Comparison of ENCODE assay signal across 8 cellular contexts in genomic region chr19:40798997-40799557, GRCh38. TPM values are rescaled to one million over a fixed set of nuclear protein-coding genes. Genes with fewer than 3 reads are reported as not detected.
DNase-seq lines count a peak whose midpoint lies in the region; ATAC-seq and TF ChIP-seq lines count a peak whose summit lies in the region.

TSS of gene EGLN2 (plus strand) at chr19:40799191. CDS start at chr19:40800573, 1,382 bp downstream.

- intact Hi-C loops in T-helper 1 cell treated with Interleukin-12 subunit alpha and Interleukin-12 subunit beta and Interleukin-4 antibody, amounts not matched to agents 30 ng/mL and 1 ng/mL, for 36 hours (cut with micrococcal nuclease): loop anchor here (1.0 to 5.0 kb wide), 16 partner anchors 7 to 553 kb away; partner anchors contain the start of genes ACTMAP, BLVRB, C19orf47 and NUMBL
- intact Hi-C loops in Right ventricle myocardium superior (cut with DNase I) (loop anchor here (1.0 kb wide), 1 partner anchor 21 kb away; the partner anchor contains the start of gene RAB4B), prostate gland (cut with DNase I) (no loop called here)

- TF ChIP-seq POLR2A in prostate gland (IDR thresholded peaks at IDR 0.05): peak; percentile 52

- peak; percentile 70 for ATAC-seq in HG03039 (IDR thresholded peaks at IDR 0.05; ENCODE audit: unreplicated experiment)
- ATAC-seq in Right ventricle myocardium superior (ENCODE audit: poor library complexity): peak; percentile 1

- CTCF ChIA-PET in GM10248 (lab: Yijun Ruan, JAX): interaction anchor here (0.7 to 3.2 kb wide), 9 partner anchors 8 to 136 kb away, joined by 3 to 23 read pairs (median 4); partner anchors contain the start of gene RAB4B

- peaks cover 0 to 6% of the 10 kb centered on the region in 2 donors for H3K36me3 ChIP-seq in prostate gland

- peak within 1 kb of the TSS; percentile 87 for H3K4me3 ChIP-seq in WI38 (ENCODE audit: low read depth, low read length)
- H3K4me3 ChIP-seq in prostate gland: peak within 1 kb of the TSS; percentile 77 to 98

- peak within 1 kb of the TSS; percentile 93 to 97 for H3K27ac ChIP-seq in prostate gland

- DNase-seq in T-helper 1 cell: no peak
- no peak for DNase-seq in Right ventricle myocardium superior
- DNase-seq in prostate gland (ENCODE audit: low spot score): no peak
- DNase-seq in SKM-1 treated with dmso at 0.1 percent for 144 hours (lab: John Stamatoyannopoulos, UW; ENCODE audit: unreplicated experiment): no peak
- DNase-seq in GM10248 (ENCODE audit: extremely low spot score): no peak

- H3K4me1 ChIP-seq in prostate gland (replicated peaks): peaks cover 36% of the 10 kb centered on the region

- WGBS in prostate gland: under 1% methylated on average over 17 of the region's 81 CpGs

- H3K9me3 ChIP-seq in prostate gland: no peaks in the 10 kb centered on the region

- no peaks in the 10 kb centered on the region for H3K27me3 ChIP-seq in prostate gland (replicated peaks; ENCODE audit: insufficient read depth)

- TF ChIP-seq CTCF in WI38 (IDR thresholded peaks at IDR 0.05; ENCODE audit: low read depth, low read length) (no peak), prostate gland (IDR thresholded peaks at IDR 0.05) (no peak), GM10248 (IDR thresholded peaks at IDR 0.05; ENCODE audit: control extremely low read depth, extremely low read depth, low read depth, missing control alignments) (no peak)

- POLR2A ChIA-PET in GM10248 (lab: Yijun Ruan, JAX): interaction anchor here (0.6 to 2.4 kb wide), 7 partner anchors 17 to 106 kb away, joined by 3 to 35 read pairs (median 3); partner anchors contain the start of genes ACTMAP, COQ8B, ITPKC and RAB4B

RNA-seq across cellular contexts. Expression of gene EGLN2, which starts in this region (rescaled TPM):
- total RNA-seq in T-helper 1 cell treated with Interleukin-12 subunit alpha and Interleukin-12 subunit beta and Interleukin-4 antibody, amounts not matched to agents 30 ng/mL and 1 ng/mL, for 36 hours: 128 TPM in 2 replicates
- 65.4 TPM for total RNA-seq in Right ventricle myocardium superior
- total RNA-seq in prostate gland: 100 to 1,000 TPM in 1 of 2 donors, 10 to 100 TPM in 1; 62.6 to 213 TPM
